1 cellular context compared by ENCODE assay signal in genomic region chr16:30488764-30489595, GRCh38.
A peak's percentile ranks its signal among the peaks of the same experiment; 100 is the strongest.
TF ChIP-seq lines count a peak whose summit lies in the region.

No MANE protein-coding gene starts in this region.

TF ChIP-seq in HepG2, 621 proteins besides CTCF, POLR2A, EP300 and RAD21 (continued from another document):
- TF ChIP-seq DRAP1 (CRISPR knock-in tag; IDR thresholded peaks at IDR 0.05) (no peak; the same call in 1 of the 2 replicates), GABPB1 (CRISPR knock-in tag; IDR thresholded peaks at IDR 0.05) (peak; percentile 34; the same call in 1 of the 2 replicates), HOXA5 (CRISPR knock-in tag; IDR thresholded peaks at IDR 0.05) (peak; percentile 79; the same call in 1 of the 2 replicates), ZNF30 (CRISPR knock-in tag; IDR thresholded peaks at IDR 0.05) (no peak), ZNF280B (CRISPR knock-in tag; IDR thresholded peaks at IDR 0.05; ENCODE audit: borderline replicate concordance) (peak; percentile 65; the same call in 1 of the 2 replicates), SNAI1 (CRISPR knock-in tag; IDR thresholded peaks at IDR 0.05; ENCODE audit: borderline replicate concordance) (no peak), ZBTB20 (CRISPR knock-in tag; IDR thresholded peaks at IDR 0.05; ENCODE audit: borderline replicate concordance, low read depth) (peak; percentile 62; the same call in 1 of the 2 replicates), KDM3A (CRISPR knock-in tag; IDR thresholded peaks at IDR 0.05; ENCODE audit: low read depth) (0 out of 2 replicates have a peak, but pooled peaks have one; percentile 15), REPIN1 (CRISPR knock-in tag; IDR thresholded peaks at IDR 0.05; ENCODE audit: borderline replicate concordance, low read depth) (no peak), DDIT3 (CRISPR knock-in tag; IDR thresholded peaks at IDR 0.05) (no peak), ZNF549 (CRISPR knock-in tag; IDR thresholded peaks at IDR 0.05) (no peak), ZNF543 (CRISPR knock-in tag; IDR thresholded peaks at IDR 0.05) (no peak), ZKSCAN8 (CRISPR knock-in tag; IDR thresholded peaks at IDR 0.05; ENCODE audit: borderline replicate concordance) (peak; percentile 75; the same call in 1 of the 2 replicates), RBFOX2 (IDR thresholded peaks at IDR 0.05; ENCODE audit: low read depth, low read length) (no peak), ZSCAN12 (CRISPR knock-in tag; IDR thresholded peaks at IDR 0.05) (no peak), THAP7 (CRISPR knock-in tag; IDR thresholded peaks at IDR 0.05) (no peak), HDAC2 (CRISPR knock-in tag; IDR thresholded peaks at IDR 0.05) (peak; percentile 84), ZNF44 (CRISPR knock-in tag; IDR thresholded peaks at IDR 0.05) (peak; percentile 57; the same call in 1 of the 2 replicates), ZSCAN20 (CRISPR knock-in tag; IDR thresholded peaks at IDR 0.05; ENCODE audit: borderline replicate concordance) (peak; percentile 99), CERS6 (CRISPR knock-in tag; IDR thresholded peaks at IDR 0.05) (no peak), ZBTB34 (CRISPR knock-in tag; IDR thresholded peaks at IDR 0.05) (no peak), DR1 (CRISPR knock-in tag; IDR thresholded peaks at IDR 0.05) (no peak), MIER2 (CRISPR knock-in tag; IDR thresholded peaks at IDR 0.05) (no peak), BCL3 (CRISPR knock-in tag; IDR thresholded peaks at IDR 0.05) (no peak), GLMP (CRISPR knock-in tag; IDR thresholded peaks at IDR 0.05; ENCODE audit: borderline replicate concordance) (no peak), NR3C1 (CRISPR knock-in tag; IDR thresholded peaks at IDR 0.05) (no peak), TBX2 (CRISPR knock-in tag; IDR thresholded peaks at IDR 0.05; ENCODE audit: borderline replicate concordance) (peak; percentile 70; the same call in 1 of the 2 replicates), ZFP82 (CRISPR knock-in tag; IDR thresholded peaks at IDR 0.05; ENCODE audit: borderline replicate concordance) (no peak), HNRNPLL (IDR thresholded peaks at IDR 0.05; ENCODE audit: low read depth, low read length, poor library complexity, severe bottlenecking) (no peak), ZFP1 (CRISPR knock-in tag; IDR thresholded peaks at IDR 0.05) (peak; percentile 54; the same call in 1 of the 2 replicates), SP4 (CRISPR knock-in tag; IDR thresholded peaks at IDR 0.05) (peak; percentile 57; the same call in 1 of the 2 replicates), ZNF790 (CRISPR knock-in tag; IDR thresholded peaks at IDR 0.05; ENCODE audit: borderline replicate concordance) (no peak), HMGA1 (CRISPR knock-in tag; conservative IDR thresholded peaks at IDR 0.05) (no peak), ZNF841 (CRISPR knock-in tag; IDR thresholded peaks at IDR 0.05; ENCODE audit: borderline replicate concordance) (no peak), DMTF1 (CRISPR knock-in tag; IDR thresholded peaks at IDR 0.05) (no peak), GTF3A (CRISPR knock-in tag; conservative IDR thresholded peaks at IDR 0.05) (no peak), E2F1 (CRISPR knock-in tag; IDR thresholded peaks at IDR 0.05) (no peak), ZSCAN21 (CRISPR knock-in tag; IDR thresholded peaks at IDR 0.05; ENCODE audit: borderline replicate concordance) (no peak), BRCA1 (CRISPR knock-in tag; IDR thresholded peaks at IDR 0.05) (peak; percentile 83; the same call in 1 of the 2 replicates), TOPORS (CRISPR knock-in tag; IDR thresholded peaks at IDR 0.05) (no peak), ZBTB49 (CRISPR knock-in tag; IDR thresholded peaks at IDR 0.05; ENCODE audit: borderline replicate concordance) (no peak)
TF ChIP-seq in HepG2: peak in this region for 203.
